Comparison of ENCODE assay signal across 29 cellular contexts in genomic region chr5:78734094-78734845, GRCh38.
A peak's percentile ranks its signal among the peaks of the same experiment; 100 is the strongest.
DNase-seq lines count a peak whose midpoint lies in the region; ATAC-seq and TF ChIP-seq lines count a peak whose summit lies in the region.
"Had no signal": no experiment of that assay in that cellular context is flagged by ENCODE, and none has a peak within 500 bp of the region (broad histone marks: within the 10 kb centered on the region; RNA-seq: fewer than 3 reads in every experiment).

No MANE protein-coding gene starts in this region.

- CTCF ChIA-PET in activated B cell treated with CpG ODN at 0.5 μM for 24 hours (lab: Charles Lee): no interaction called here
- CTCF ChIA-PET in activated CD8-positive, alpha-beta T cell treated with anti-CD3 and anti-CD28 coated beads, Interleukin-2, amount 10 ng/mL, durations not matched to agents 7 days and 5 days (lab: Charles Lee): no interaction called here

- ATAC-seq in HG03354 (IDR thresholded peaks at IDR 0.05; ENCODE audit: poor library complexity, severe bottlenecking, unreplicated experiment) (peak; percentile 61), activated B cell treated with CpG ODN at 0.5 μM for 24 hours (ENCODE audit: low read depth) (no peak), naive B cell (ENCODE audit: low read depth in 2 of 2) (no peak)
- no peak for ATAC-seq in activated CD8-positive, alpha-beta T cell treated with anti-CD3 and anti-CD28 coated beads, Interleukin-2, amount 10 ng/mL, durations not matched to agents 7 days and 5 days
- ATAC-seq: activated naive CD4-positive, alpha-beta T cell treated with anti-CD3 and anti-CD28 coated beads, Interleukin-2, amount 50 U/mL, for 72 hours; gastroesophageal sphincter; stimulated activated naive CD8-positive, alpha-beta T cell treated with anti-CD3 and anti-CD28 coated beads, Interleukin-15, amount 100 ng/mL, for 72 hours; WTC11 had no signal

- H3K27ac Mint-ChIP-seq in activated B cell treated with CpG ODN at 0.5 μM for 24 hours (peak overlapping the region; percentile 42), naive B cell (peak overlapping the region in 5 of 6 donors; percentile 45 to 88 (median 71))
- no peak overlapping the region for H3K27ac Mint-ChIP-seq in activated CD8-positive, alpha-beta T cell treated with anti-CD3 and anti-CD28 coated beads, Interleukin-2, amount 10 ng/mL, durations not matched to agents 7 days and 5 days
- H3K27ac Mint-ChIP-seq: activated CD4-positive, alpha-beta T cell treated with anti-CD3 and anti-CD28 coated beads, Interleukin-2, amount 10 ng/mL, durations not matched to agents 7 days and 5 days; activated naive CD4-positive, alpha-beta T cell treated with anti-CD3 and anti-CD28 coated beads, Interleukin-2, amount 50 U/mL, for 72 hours; CD4-positive, alpha-beta T cell; HFFc6; nephron progenitor cell; stimulated activated naive CD8-positive, alpha-beta T cell treated with anti-CD3 and anti-CD28 coated beads, Interleukin-15, amount 100 ng/mL, for 72 hours; WTC11 had no signal

- peaks cover 5% of the 10 kb centered on the region for H3K9me3 Mint-ChIP-seq in activated B cell treated with CpG ODN at 0.5 μM for 24 hours
- H3K9me3 Mint-ChIP-seq in naive B cell: peaks cover 0 to 3% (median 0%) of the 10 kb centered on the region in 7 donors
- H3K9me3 Mint-ChIP-seq in activated CD8-positive, alpha-beta T cell treated with anti-CD3 and anti-CD28 coated beads, Interleukin-2, amount 10 ng/mL, durations not matched to agents 7 days and 5 days (ENCODE audit: insufficient read depth): no peaks in the 10 kb centered on the region
- H3K9me3 Mint-ChIP-seq: activated CD4-positive, alpha-beta T cell treated with anti-CD3 and anti-CD28 coated beads, Interleukin-2, amount 10 ng/mL, durations not matched to agents 7 days and 5 days; CD4-positive, alpha-beta T cell; HFFc6 had no signal

- H3K4me3 Mint-ChIP-seq in activated B cell treated with CpG ODN at 0.5 μM for 24 hours: no peak overlapping the region
- H3K4me3 Mint-ChIP-seq in naive B cell: peak overlapping the region in 3 of 8 donors; percentile 25 to 59 (median 37)
- H3K4me3 Mint-ChIP-seq in activated CD8-positive, alpha-beta T cell treated with anti-CD3 and anti-CD28 coated beads, Interleukin-2, amount 10 ng/mL, durations not matched to agents 7 days and 5 days: no peak overlapping the region
- H3K4me3 Mint-ChIP-seq: activated CD4-positive, alpha-beta T cell treated with anti-CD3 and anti-CD28 coated beads, Interleukin-2, amount 10 ng/mL, durations not matched to agents 7 days and 5 days; CD4-positive, alpha-beta T cell; HFFc6; nephron progenitor cell; stimulated activated naive CD8-positive, alpha-beta T cell treated with anti-CD3 and anti-CD28 coated beads, Interleukin-15, amount 100 ng/mL, for 72 hours; WTC11 had no signal

- no peaks in the 10 kb centered on the region for H3K36me3 Mint-ChIP-seq in activated B cell treated with CpG ODN at 0.5 μM for 24 hours (ENCODE audit: low read depth)
- H3K36me3 Mint-ChIP-seq in naive B cell: no peaks in the 10 kb centered on the region
- no peaks in the 10 kb centered on the region for H3K36me3 Mint-ChIP-seq in activated CD8-positive, alpha-beta T cell treated with anti-CD3 and anti-CD28 coated beads, Interleukin-2, amount 10 ng/mL, durations not matched to agents 7 days and 5 days (ENCODE audit: low read depth)
- H3K36me3 Mint-ChIP-seq: activated naive CD4-positive, alpha-beta T cell treated with anti-CD3 and anti-CD28 coated beads, Interleukin-2, amount 50 U/mL, for 72 hours had no signal

- no peak for TF ChIP-seq CTCF in activated B cell treated with CpG ODN at 0.5 μM for 24 hours (IDR thresholded peaks at IDR 0.05)

- peak; percentile 20 for DNase-seq in EH (ENCODE audit: low read depth)
- DNase-seq in activated B cell treated with CpG ODN at 0.5 μM for 24 hours: no peak
- no peak for DNase-seq in naive B cell
- no peak for DNase-seq in H4 (ENCODE audit: low spot score)
- DNase-seq in NCI-H748 treated with DMSO at 0.1 percent for 48 hours (lab: John Stamatoyannopoulos, UW): no peak
- DNase-seq in activated CD8-positive, alpha-beta T cell treated with anti-CD3 and anti-CD28 coated beads, Interleukin-2, amount 10 ng/mL, durations not matched to agents 7 days and 5 days: no peak
- DNase-seq in NCI-H524 (lab: John Stamatoyannopoulos, UW): no peak
- DNase-seq: activated CD4-positive, alpha-beta T cell treated with anti-CD3 and anti-CD28 coated beads, Interleukin-2, amount 10 ng/mL, durations not matched to agents 7 days and 5 days; activated effector memory CD4-positive, alpha-beta T cell treated with Interleukin-2 at 50 U/mL for 16 hours; activated T-cell treated with anti-CD3 and anti-CD28 coated beads, Interleukin-2, amount 50 U/mL, for 1 hour; anterior cingulate cortex; CD4-positive, alpha-beta T cell; effector CD4-positive, alpha-beta T cell; GOT3; HFFc6; hippocampal formation; KG1; mammary epithelial cell; MM.1S; NCI-H1417; NCI-H2081; NCI-H2227 treated with DMSO at 0.1 percent for 48 hours; nephron progenitor cell; SJCRH30; stimulated activated naive CD8-positive, alpha-beta T cell treated with anti-CD3 and anti-CD28 coated beads, Interleukin-15, amount 100 ng/mL, for 72 hours had no signal

- POLR2A ChIA-PET in activated B cell treated with CpG ODN at 0.5 μM for 24 hours (lab: Charles Lee): no interaction called here
- POLR2A ChIA-PET in activated CD8-positive, alpha-beta T cell treated with anti-CD3 and anti-CD28 coated beads, Interleukin-2, amount 10 ng/mL, durations not matched to agents 7 days and 5 days (lab: Charles Lee): no interaction called here

- H3K27me3 Mint-ChIP-seq in activated B cell treated with CpG ODN at 0.5 μM for 24 hours (no peaks in the 10 kb centered on the region), naive B cell (no peaks in the 10 kb centered on the region)
- H3K27me3 Mint-ChIP-seq in activated CD8-positive, alpha-beta T cell treated with anti-CD3 and anti-CD28 coated beads, Interleukin-2, amount 10 ng/mL, durations not matched to agents 7 days and 5 days (ENCODE audit: low read depth): no peaks in the 10 kb centered on the region
- H3K27me3 Mint-ChIP-seq: CD4-positive, alpha-beta T cell had no signal

- H3K4me1 Mint-ChIP-seq in activated B cell treated with CpG ODN at 0.5 μM for 24 hours: peaks cover 61% of the 10 kb centered on the region
- peaks cover 37 to 55% (median 40%) of the 10 kb centered on the region in 3 donors for H3K4me1 Mint-ChIP-seq in naive B cell
- H3K4me1 Mint-ChIP-seq in activated CD8-positive, alpha-beta T cell treated with anti-CD3 and anti-CD28 coated beads, Interleukin-2, amount 10 ng/mL, durations not matched to agents 7 days and 5 days (ENCODE audit: low read depth): no peaks in the 10 kb centered on the region
- H3K4me1 Mint-ChIP-seq: activated CD4-positive, alpha-beta T cell treated with anti-CD3 and anti-CD28 coated beads, Interleukin-2, amount 10 ng/mL, durations not matched to agents 7 days and 5 days; nephron progenitor cell; stimulated activated naive CD8-positive, alpha-beta T cell treated with anti-CD3 and anti-CD28 coated beads, Interleukin-15, amount 100 ng/mL, for 72 hours had no signal

- intact Hi-C loops in activated B cell treated with CpG ODN at 0.5 μM for 24 hours (cut with micrococcal nuclease): no loop called here
